ENCODE assay signal across 28 cellular contexts in genomic region chr7:35846816-35847412, GRCh38.
"Had no signal": no experiment of that assay in that cellular context is flagged by ENCODE, and none has a peak within 500 bp of the region (broad histone marks: within the 10 kb centered on the region; RNA-seq: fewer than 3 reads in every experiment).

No MANE protein-coding gene starts in this region.

- H3K4me3 ChIP-seq: MG63, Peyer's patch had no signal

- H3K9me3 ChIP-seq: MG63, Peyer's patch had no signal

- H3K27me3 Mint-ChIP-seq: activated B cell treated with CpG ODN at 0.5 μM for 24 hours; activated CD4-positive, alpha-beta T cell treated with anti-CD3 and anti-CD28 coated beads, Interleukin-2, amount 10 ng/mL, durations not matched to agents 24 days and 14 days; activated CD8-positive, alpha-beta memory T cell treated with anti-CD3 and anti-CD28 coated beads, Interleukin-2, amount 10 ng/mL, durations not matched to agents 7 days and 5 days; activated naive CD8-positive, alpha-beta T cell; activated T-helper 17 cell treated with anti-CD3 and anti-CD28 coated beads, Interleukin-2, amount 50 U/mL, for 72 hours; T-cell had no signal

- H3K4me3 Mint-ChIP-seq: activated B cell treated with CpG ODN at 0.5 μM for 24 hours; activated CD4-positive, alpha-beta T cell treated with anti-CD3 and anti-CD28 coated beads, Interleukin-2, amount 10 ng/mL, durations not matched to agents 24 days and 14 days; activated CD8-positive, alpha-beta memory T cell treated with anti-CD3 and anti-CD28 coated beads, Interleukin-2, amount 10 ng/mL, durations not matched to agents 7 days and 5 days; activated naive CD4-positive, alpha-beta T cell treated with anti-CD3 and anti-CD28 coated beads for 36 hours; activated naive CD8-positive, alpha-beta T cell; activated T-helper 17 cell treated with anti-CD3 and anti-CD28 coated beads, Interleukin-2, amount 50 U/mL, for 72 hours; T-cell had no signal

- H3K27ac ChIP-seq: brain microvascular endothelial cell, Peyer's patch had no signal

- H3K9me3 Mint-ChIP-seq: activated B cell treated with CpG ODN at 0.5 μM for 24 hours; activated CD4-positive, alpha-beta T cell treated with anti-CD3 and anti-CD28 coated beads, Interleukin-2, amount 10 ng/mL, durations not matched to agents 24 days and 14 days; activated naive CD4-positive, alpha-beta T cell treated with anti-CD3 and anti-CD28 coated beads for 36 hours; activated T-helper 17 cell treated with anti-CD3 and anti-CD28 coated beads, Interleukin-2, amount 50 U/mL, for 72 hours; T-cell had no signal

- DNase-seq: activated B cell treated with CpG ODN at 0.5 μM for 24 hours; activated CD4-positive, alpha-beta T cell treated with anti-CD3 and anti-CD28 coated beads for 1 hour; activated CD4-positive, alpha-beta T cell treated with anti-CD3 and anti-CD28 coated beads, Interleukin-2, amount 10 ng/mL, durations not matched to agents 24 days and 14 days; activated CD4-positive, alpha-beta T cell treated with anti-CD3 and anti-CD28 coated beads, Interleukin-2, amount 50 U/mL, for 48 hours; activated CD8-positive, alpha-beta memory T cell treated with anti-CD3 and anti-CD28 coated beads, Interleukin-2, amount 10 ng/mL, durations not matched to agents 7 days and 5 days; activated gamma-delta T cell; activated naive CD4-positive, alpha-beta T cell treated with anti-CD3 and anti-CD28 coated beads for 36 hours; activated T-cell treated with anti-CD3 and anti-CD28 coated beads, Interleukin-2, amount 50 U/mL, for 48 hours; brain microvascular endothelial cell; cerebellar nuclear complex; MG63; MV-4-11; NCI-H1105; NCI-H1436; NCI-H1694 treated with DMSO at 0.1 percent for 48 hours; NCI-H2029 treated with DMSO at 0.1 percent for 48 hours; NCI-H510A treated with DMSO at 0.1 percent for 48 hours; NCI-H69; NK-92 treated with Interleukin-12 subunit alpha and Interleukin-12 subunit beta, amount 100 ng/mL, for 24 hours; OCI-M1; Peyer's patch; SHP77; T-cell; T-helper 2 cell; T1000 had no signal

- ATAC-seq: activated CD8-positive, alpha-beta memory T cell treated with anti-CD3 and anti-CD28 coated beads, Interleukin-2, amount 10 ng/mL, durations not matched to agents 7 days and 5 days; activated T-helper 17 cell treated with anti-CD3 and anti-CD28 coated beads, Interleukin-2, amount 50 U/mL, for 72 hours; T-cell had no signal

- H3K36me3 Mint-ChIP-seq: activated naive CD8-positive, alpha-beta T cell had no signal

- FAIRE-seq: TTC549 had no signal

- H3K27ac Mint-ChIP-seq: activated B cell treated with CpG ODN at 0.5 μM for 24 hours; activated CD4-positive, alpha-beta T cell treated with anti-CD3 and anti-CD28 coated beads, Interleukin-2, amount 10 ng/mL, durations not matched to agents 24 days and 14 days; activated CD8-positive, alpha-beta memory T cell treated with anti-CD3 and anti-CD28 coated beads, Interleukin-2, amount 10 ng/mL, durations not matched to agents 7 days and 5 days; activated naive CD4-positive, alpha-beta T cell treated with anti-CD3 and anti-CD28 coated beads for 36 hours; activated naive CD8-positive, alpha-beta T cell; activated T-helper 17 cell treated with anti-CD3 and anti-CD28 coated beads, Interleukin-2, amount 50 U/mL, for 72 hours; T-cell had no signal

- H3K27me3 ChIP-seq: brain microvascular endothelial cell, MG63, Peyer's patch had no signal
